ENCODE assay signal across 1 cellular context in the genomic region with DNA sequence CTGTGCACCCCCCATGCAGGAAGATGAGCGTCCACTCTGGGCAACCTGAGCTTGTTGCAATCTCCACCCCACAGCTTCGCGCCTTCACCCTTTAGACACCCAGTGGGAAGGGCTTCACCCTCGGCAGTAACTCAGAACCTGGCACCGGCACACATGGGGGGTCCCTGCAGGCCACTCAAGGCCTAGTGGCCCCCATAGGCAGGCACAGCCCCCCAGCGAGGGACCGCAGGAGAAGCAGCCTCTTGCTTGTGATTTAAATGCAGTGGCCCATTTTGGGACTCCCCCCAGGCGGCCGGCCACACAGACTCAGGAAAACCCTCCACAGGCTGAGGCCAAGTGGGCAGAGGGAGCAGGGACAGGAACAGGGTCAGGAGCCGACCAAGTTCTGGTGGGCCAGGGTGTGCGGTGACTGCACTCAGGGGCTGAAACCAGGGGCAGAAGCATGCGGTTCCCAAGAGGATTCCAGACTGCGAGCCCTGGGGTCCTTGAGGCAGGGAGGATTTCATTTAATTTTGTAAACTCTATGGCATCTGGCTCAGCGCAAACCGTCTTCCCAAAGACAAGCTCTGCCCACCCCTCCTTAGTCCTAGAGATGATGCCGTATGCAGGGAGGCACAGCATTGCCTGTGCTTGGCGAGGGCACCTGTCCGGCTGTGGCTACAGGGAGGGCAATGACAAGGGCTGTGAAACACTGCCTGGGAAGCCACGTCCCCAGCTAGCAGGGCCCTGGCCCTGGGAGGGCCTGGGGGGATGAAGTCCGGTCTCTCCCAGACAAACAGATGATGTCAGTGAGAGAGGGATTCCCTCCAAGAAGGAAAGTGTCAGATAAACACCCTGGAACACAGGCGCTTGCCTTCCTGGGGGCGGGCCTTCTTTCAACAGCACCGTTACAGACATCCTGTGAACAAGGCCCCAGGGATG.
TF ChIP-seq lines count a peak whose summit lies in the region.

No MANE protein-coding gene starts in this region.

TF ChIP-seq in HepG2, 621 proteins besides CTCF, POLR2A, EP300 and RAD21 (continued from another document and continues in another):
- no peak for TF ChIP-seq ZNF367 (CRISPR knock-in tag; IDR thresholded peaks at IDR 0.05; ENCODE audit: borderline replicate concordance)
- TF ChIP-seq, protein P1, sequence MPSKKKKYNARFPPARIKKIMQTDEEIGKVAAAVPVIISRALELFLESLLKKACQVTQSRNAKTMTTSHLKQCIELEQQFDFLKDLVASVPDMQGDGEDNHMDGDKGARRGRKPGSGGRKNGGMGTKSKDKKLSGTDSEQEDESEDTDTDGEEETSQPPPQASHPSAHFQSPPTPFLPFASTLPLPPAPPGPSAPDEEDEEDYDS (CRISPR knock-in tag; IDR thresholded peaks at IDR 0.05) = peak; percentile 67; the same call in 1 of the 2 replicates
- peak; percentile 94 for TF ChIP-seq FOXK1 (CRISPR knock-in tag; IDR thresholded peaks at IDR 0.05; ENCODE audit: borderline replicate concordance, low read depth)
- no peak for TF ChIP-seq RBM39 (IDR thresholded peaks at IDR 0.05; ENCODE audit: low read depth, low read length, poor library complexity, severe bottlenecking)
- TF ChIP-seq KAT2B (IDR thresholded peaks at IDR 0.05; ENCODE audit: borderline replicate concordance, low read depth, low read length) = no peak
- no peak for TF ChIP-seq PHF21A (CRISPR knock-in tag; IDR thresholded peaks at IDR 0.05)
- peak; percentile 26 for TF ChIP-seq ZNF274 (CRISPR knock-in tag; IDR thresholded peaks at IDR 0.05)
- peak; percentile 40; the same call in 1 of the 2 replicates for TF ChIP-seq ZNF652 (CRISPR knock-in tag; IDR thresholded peaks at IDR 0.05; ENCODE audit: borderline replicate concordance, low read depth)
- peak; percentile 58 for TF ChIP-seq ZNF574 (CRISPR knock-in tag; IDR thresholded peaks at IDR 0.05)
- TF ChIP-seq MXD1 (CRISPR knock-in tag; IDR thresholded peaks at IDR 0.05) = peak; percentile 75; the same call in 1 of the 2 replicates
- TF ChIP-seq RFXANK (CRISPR knock-in tag; IDR thresholded peaks at IDR 0.05) = peak; percentile 73
- peak; percentile 92; the same call in 1 of the 2 replicates for TF ChIP-seq KDM5B (CRISPR knock-in tag; IDR thresholded peaks at IDR 0.05; ENCODE audit: borderline replicate concordance)
- no peak for TF ChIP-seq NFRKB (IDR thresholded peaks at IDR 0.05)
- TF ChIP-seq ZNF501 (CRISPR knock-in tag; IDR thresholded peaks at IDR 0.05) = peak; percentile 88
- TF ChIP-seq SIN3A (IDR thresholded peaks at IDR 0.05; ENCODE audit: borderline replicate concordance, low read depth, low read length) = 0 out of 2 replicates have a peak, but pooled peaks have one; percentile 47
- TF ChIP-seq MAFK (conservative IDR thresholded peaks at IDR 0.05 in 1 of 2, IDR thresholded peaks at IDR 0.05 in 1 of 2; ENCODE audit: low read length in 2 of 2) = no peak
- peak; percentile 78 for TF ChIP-seq ATF3 (CRISPR knock-in tag; IDR thresholded peaks at IDR 0.05)
- TF ChIP-seq HOXD1 (CRISPR knock-in tag; IDR thresholded peaks at IDR 0.05) = peak; percentile 59; the same call in 1 of the 2 replicates
- no peak for TF ChIP-seq ZNF143 (CRISPR knock-in tag; IDR thresholded peaks at IDR 0.05)
- no peak; the same call in 1 of the 2 replicates for TF ChIP-seq ZNF768 (CRISPR knock-in tag; IDR thresholded peaks at IDR 0.05)
- TF ChIP-seq ZNF343 (CRISPR knock-in tag; IDR thresholded peaks at IDR 0.05) = peak; percentile 55; the same call in 1 of the 2 replicates
- peak; percentile 35; the same call in 1 of the 2 replicates for TF ChIP-seq NR2F6 (IDR thresholded peaks at IDR 0.05)
- peak; percentile 64; the same call in 1 of the 2 replicates for TF ChIP-seq NR2F6 (CRISPR knock-in tag; IDR thresholded peaks at IDR 0.05)
- no peak for TF ChIP-seq KLF13 (CRISPR knock-in tag; IDR thresholded peaks at IDR 0.05)
- peak; percentile 51; the same call in 1 of the 2 replicates for TF ChIP-seq ZNF33B (CRISPR knock-in tag; IDR thresholded peaks at IDR 0.05)
- peak; percentile 86; the same call in 1 of the 2 replicates for TF ChIP-seq ERF (CRISPR knock-in tag; IDR thresholded peaks at IDR 0.05)
- TF ChIP-seq TBX3 (IDR thresholded peaks at IDR 0.05; ENCODE audit: borderline replicate concordance) = no peak
- no peak for TF ChIP-seq SMARCE1 (IDR thresholded peaks at IDR 0.05; ENCODE audit: borderline replicate concordance)
- no peak for TF ChIP-seq PRPF4 (IDR thresholded peaks at IDR 0.05; ENCODE audit: low read depth, low read length, poor library complexity, severe bottlenecking)
- no peak; the same call in 1 of the 2 replicates for TF ChIP-seq MXD3 (CRISPR knock-in tag; IDR thresholded peaks at IDR 0.05)
- TF ChIP-seq SAFB2 (CRISPR knock-in tag; IDR thresholded peaks at IDR 0.05; ENCODE audit: borderline replicate concordance, low read depth) = peak; percentile 62; the same call in 1 of the 2 replicates
- peak; percentile 91 for TF ChIP-seq ELF3 (CRISPR knock-in tag; IDR thresholded peaks at IDR 0.05)
- peak; percentile 28; the same call in 1 of the 2 replicates for TF ChIP-seq ZNF724P (CRISPR knock-in tag; IDR thresholded peaks at IDR 0.05; ENCODE audit: borderline replicate concordance)
- TF ChIP-seq, protein P2, sequence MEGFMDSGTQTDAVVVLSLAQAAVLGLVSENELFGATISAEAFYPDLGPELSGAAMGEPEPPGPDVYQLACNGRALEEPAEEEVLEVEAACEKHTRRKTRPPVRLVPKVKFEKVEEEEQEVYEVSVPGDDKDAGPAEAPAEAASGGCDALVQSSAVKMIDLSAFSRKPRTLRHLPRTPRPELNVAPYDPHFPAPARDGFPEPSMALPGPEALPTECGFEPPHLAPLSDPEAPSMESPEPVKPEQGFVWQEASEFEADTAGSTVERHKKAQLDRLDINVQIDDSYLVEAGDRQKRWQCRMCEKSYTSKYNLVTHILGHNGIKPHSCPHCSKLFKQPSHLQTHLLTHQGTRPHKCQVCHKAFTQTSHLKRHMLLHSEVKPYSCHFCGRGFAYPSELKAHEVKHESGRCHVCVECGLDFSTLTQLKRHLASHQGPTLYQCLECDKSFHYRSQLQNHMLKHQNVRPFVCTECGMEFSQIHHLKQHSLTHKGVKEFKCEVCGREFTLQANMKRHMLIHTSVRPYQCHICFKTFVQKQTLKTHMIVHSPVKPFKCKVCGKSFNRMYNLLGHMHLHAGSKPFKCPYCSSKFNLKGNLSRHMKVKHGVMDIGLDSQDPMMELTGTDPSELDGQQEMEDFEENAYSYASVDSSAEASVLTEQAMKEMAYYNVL (CRISPR knock-in tag; IDR thresholded peaks at IDR 0.05; ENCODE audit: borderline replicate concordance) = peak; percentile 96; the same call in 1 of the 2 replicates
- TF ChIP-seq, protein P3, sequence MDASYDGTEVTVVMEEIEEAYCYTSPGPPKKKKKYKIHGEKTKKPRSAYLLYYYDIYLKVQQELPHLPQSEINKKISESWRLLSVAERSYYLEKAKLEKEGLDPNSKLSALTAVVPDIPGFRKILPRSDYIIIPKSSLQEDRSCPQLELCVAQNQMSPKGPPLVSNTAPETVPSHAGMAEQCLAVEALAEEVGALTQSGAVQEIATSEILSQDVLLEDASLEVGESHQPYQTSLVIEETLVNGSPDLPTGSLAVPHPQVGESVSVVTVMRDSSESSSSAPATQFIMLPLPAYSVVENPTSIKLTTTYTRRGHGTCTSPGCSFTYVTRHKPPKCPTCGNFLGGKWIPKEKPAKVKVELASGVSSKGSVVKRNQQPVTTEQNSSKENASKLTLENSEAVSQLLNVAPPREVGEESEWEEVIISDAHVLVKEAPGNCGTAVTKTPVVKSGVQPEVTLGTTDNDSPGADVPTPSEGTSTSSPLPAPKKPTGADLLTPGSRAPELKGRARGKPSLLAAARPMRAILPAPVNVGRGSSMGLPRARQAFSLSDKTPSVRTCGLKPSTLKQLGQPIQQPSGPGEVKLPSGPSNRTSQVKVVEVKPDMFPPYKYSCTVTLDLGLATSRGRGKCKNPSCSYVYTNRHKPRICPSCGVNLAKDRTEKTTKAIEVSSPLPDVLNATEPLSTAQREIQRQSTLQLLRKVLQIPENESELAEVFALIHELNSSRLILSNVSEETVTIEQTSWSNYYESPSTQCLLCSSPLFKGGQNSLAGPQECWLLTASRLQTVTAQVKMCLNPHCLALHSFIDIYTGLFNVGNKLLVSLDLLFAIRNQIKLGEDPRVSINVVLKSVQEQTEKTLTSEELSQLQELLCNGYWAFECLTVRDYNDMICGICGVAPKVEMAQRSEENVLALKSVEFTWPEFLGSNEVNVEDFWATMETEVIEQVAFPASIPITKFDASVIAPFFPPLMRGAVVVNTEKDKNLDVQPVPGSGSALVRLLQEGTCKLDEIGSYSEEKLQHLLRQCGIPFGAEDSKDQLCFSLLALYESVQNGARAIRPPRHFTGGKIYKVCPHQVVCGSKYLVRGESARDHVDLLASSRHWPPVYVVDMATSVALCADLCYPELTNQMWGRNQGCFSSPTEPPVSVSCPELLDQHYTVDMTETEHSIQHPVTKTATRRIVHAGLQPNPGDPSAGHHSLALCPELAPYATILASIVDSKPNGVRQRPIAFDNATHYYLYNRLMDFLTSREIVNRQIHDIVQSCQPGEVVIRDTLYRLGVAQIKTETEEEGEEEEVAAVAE (CRISPR knock-in tag; IDR thresholded peaks at IDR 0.05; ENCODE audit: borderline replicate concordance) = peak; percentile 59; the same call in 1 of the 2 replicates
- peak; percentile 99 for TF ChIP-seq ZNF687 (CRISPR knock-in tag; IDR thresholded peaks at IDR 0.05)
- peak; percentile 64; the same call in 1 of the 2 replicates for TF ChIP-seq NFKB2 (CRISPR knock-in tag; IDR thresholded peaks at IDR 0.05; ENCODE audit: borderline replicate concordance)
- TF ChIP-seq HIVEP1 (CRISPR knock-in tag; IDR thresholded peaks at IDR 0.05) = peak; percentile 100
- 0 out of 2 replicates have a peak, but pooled peaks have one; percentile 49 for TF ChIP-seq ZFP82 (CRISPR knock-in tag; IDR thresholded peaks at IDR 0.05; ENCODE audit: borderline replicate concordance)
- peak; percentile 90; the same call in 1 of the 2 replicates for TF ChIP-seq ZNF235 (CRISPR knock-in tag; IDR thresholded peaks at IDR 0.05; ENCODE audit: borderline replicate concordance)
- peak; percentile 38; the same call in 1 of the 2 replicates for TF ChIP-seq SNAI1 (CRISPR knock-in tag; IDR thresholded peaks at IDR 0.05; ENCODE audit: borderline replicate concordance)
- no peak for TF ChIP-seq RFX5 (IDR thresholded peaks at IDR 0.05; ENCODE audit: low read depth, low read length)
- no peak for TF ChIP-seq ONECUT2 (CRISPR knock-in tag; IDR thresholded peaks at IDR 0.05)
